ENCODE assay signal across 8 cellular contexts in the genomic region with DNA sequence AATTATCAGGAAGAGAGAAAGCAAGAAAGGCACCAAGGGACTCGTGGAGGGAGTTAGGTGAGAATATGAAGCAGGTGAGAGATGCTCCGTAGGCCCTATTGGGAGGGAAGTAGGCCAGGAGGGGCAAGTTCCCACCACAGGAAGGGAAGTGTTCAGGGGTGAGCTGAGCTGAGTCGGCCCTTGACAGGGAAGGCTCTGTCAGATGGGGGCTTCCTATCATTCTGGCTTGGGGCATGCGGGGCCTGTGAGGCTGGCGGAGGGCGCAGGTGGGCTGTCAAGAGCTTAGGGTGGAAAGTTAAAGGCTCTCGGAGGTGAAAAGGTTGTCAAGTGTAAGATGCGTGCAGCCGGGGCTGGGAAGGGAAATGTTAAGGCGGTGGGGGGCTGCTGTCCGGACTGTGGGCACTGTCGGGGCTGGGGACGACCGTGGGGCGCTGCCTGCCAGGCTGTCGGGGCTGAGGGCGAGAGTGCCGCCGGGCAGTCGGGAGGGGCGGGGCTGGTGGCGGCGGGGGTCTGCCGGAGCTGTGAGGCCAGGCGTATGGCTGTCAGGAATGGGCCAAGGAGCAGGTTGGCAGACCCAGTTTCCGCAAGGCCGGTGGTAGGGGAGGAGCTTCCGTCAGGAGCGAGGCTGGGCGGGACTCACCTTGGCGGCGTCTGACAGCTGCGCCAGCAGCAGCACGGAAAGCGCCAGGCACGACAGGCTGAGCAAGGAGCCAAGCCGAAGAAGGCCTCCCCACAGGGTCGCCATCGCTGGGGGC. TPM values are rescaled to one million over a fixed set of nuclear protein-coding genes. Genes with fewer than 3 reads are reported as not detected.
DNase-seq lines count a peak whose midpoint lies in the region; ATAC-seq and TF ChIP-seq lines count a peak whose summit lies in the region.

No MANE protein-coding gene starts in this region.

- H3K27me3 ChIP-seq in RWPE2 (ENCODE audit: insufficient read depth, poor library complexity, severe bottlenecking), result no peaks in the 10 kb centered on the region
- H3K27me3 ChIP-seq in tibial nerve, result no peaks in the 10 kb centered on the region

- no peaks in the 10 kb centered on the region for H3K36me3 Mint-ChIP-seq in osteocyte (ENCODE audit: unreplicated experiment)

- TF ChIP-seq POLR2A in tibial nerve (IDR thresholded peaks at IDR 0.05), result no peak

- 4 to 7% methylated on average over 19 to 39 of the region's 39 CpGs for WGBS in tibial nerve, 2 donors

- DNase-seq in DMS79 treated with DMSO at 0.1 percent for 48 hours (lab: John Stamatoyannopoulos, UW), result peak; percentile 80
- DNase-seq in KG1 (lab: John Stamatoyannopoulos, UW), result peak; percentile 73
- DNase-seq in RWPE2 (ENCODE audit: low spot score), result peak; percentile 88
- peak; percentile 81 for DNase-seq in activated naive CD4-positive, alpha-beta T cell treated with Interleukin-2 at 50 U/mL for 16 hours
- DNase-seq in germinal center (ENCODE audit: low spot score), result peak; percentile 80
- peak; percentile 87 for DNase-seq in osteocyte (ENCODE audit: extremely low spot score, unreplicated experiment)
- peak in 1 of 2 donors; percentile 38 for DNase-seq in tibial nerve (ENCODE audit: low spot score in 2 of 2)

- no peaks in the 10 kb centered on the region for H3K9me3 ChIP-seq in RWPE2 (ENCODE audit: severe bottlenecking)
- no peaks in the 10 kb centered on the region for H3K9me3 ChIP-seq in tibial nerve

- H3K27ac ChIP-seq in RWPE2 (ENCODE audit: poor library complexity, severe bottlenecking) (peak overlapping the region; percentile 76), tibial nerve (peak overlapping the region; percentile 84 to 96 (median 94))

- H3K9me3 Mint-ChIP-seq in osteocyte (ENCODE audit: unreplicated experiment), result no peaks in the 10 kb centered on the region

- H3K27me3 Mint-ChIP-seq in osteocyte (ENCODE audit: unreplicated experiment), result no peaks in the 10 kb centered on the region

- TF ChIP-seq EP300 in tibial nerve (IDR thresholded peaks at IDR 0.05), result no peak

- no peak for TF ChIP-seq CTCF in RWPE2 (IDR thresholded peaks at IDR 0.05; ENCODE audit: poor library complexity, severe bottlenecking)
- TF ChIP-seq CTCF in osteocyte (IDR thresholded peaks at IDR 0.05), result no peak
- TF ChIP-seq CTCF in tibial nerve (IDR thresholded peaks at IDR 0.05), result no peak

- ATAC-seq in GM21737 (IDR thresholded peaks at IDR 0.05; ENCODE audit: unreplicated experiment) (peak; percentile 58), RWPE2 (ENCODE audit: low read depth) (peak; percentile 78)

- H3K36me3 ChIP-seq in RWPE2 (ENCODE audit: low read depth) (peaks cover 8% of the 10 kb centered on the region), tibial nerve (peaks cover 0 to 5% (median 0%) of the 10 kb centered on the region in 3 donors)

- peaks cover 38% of the 10 kb centered on the region for H3K4me1 Mint-ChIP-seq in osteocyte (ENCODE audit: unreplicated experiment)

- H3K4me1 ChIP-seq in RWPE2 (ENCODE audit: insufficient read depth, poor library complexity, severe bottlenecking) (peaks cover 12% of the 10 kb centered on the region), tibial nerve (peaks cover 0 to 59% (median 23%) of the 10 kb centered on the region in 4 donors)

- H3K4me3 ChIP-seq in RWPE2 (ENCODE audit: severe bottlenecking) (peak overlapping the region; percentile 91), tibial nerve (peak overlapping the region; percentile 72 to 99 (median 87))

- peak overlapping the region; percentile 94 for H3K4me3 Mint-ChIP-seq in osteocyte (ENCODE audit: unreplicated experiment)

- H3K27ac Mint-ChIP-seq in osteocyte (ENCODE audit: unreplicated experiment), result peak overlapping the region; percentile 91

RNA-seq across cellular contexts. Expression of a gene that starts 0.5 kb away (rescaled TPM):
- 33.4 and 35.9 TPM in 2 replicates for total RNA-seq in osteocyte
- total RNA-seq in tibial nerve, result 10 to 100 TPM; 48.0 to 57.0 (median 50.1) TPM

RNA-seq across cellular contexts. Expression of a gene that starts 20.9 kb away (rescaled TPM):
- total RNA-seq in osteocyte (not detected in 2 replicates), tibial nerve (not detected)

RNA-seq across cellular contexts. Expression of a gene that starts 31.0 kb away (rescaled TPM):
- total RNA-seq in osteocyte (not detected in 2 replicates), tibial nerve (not detected)

RNA-seq across cellular contexts. Expression of a gene that starts 40.1 kb away (rescaled TPM):
- 0.97 and 1.1 TPM in 2 replicates for total RNA-seq in osteocyte
- 1 to 10 TPM in 2 of 4 donors, under 1 TPM in 1, not detected in 1; 0.42 to 1.8 (median 1.3) TPM for total RNA-seq in tibial nerve

RNA-seq across cellular contexts. Expression of a gene that starts 52.8 kb away (rescaled TPM):
- 28.8 and 32.6 TPM in 2 replicates for total RNA-seq in osteocyte
- 10 to 100 TPM; 17.7 to 31.4 (median 22.5) TPM for total RNA-seq in tibial nerve
